In the genomic region with DNA sequence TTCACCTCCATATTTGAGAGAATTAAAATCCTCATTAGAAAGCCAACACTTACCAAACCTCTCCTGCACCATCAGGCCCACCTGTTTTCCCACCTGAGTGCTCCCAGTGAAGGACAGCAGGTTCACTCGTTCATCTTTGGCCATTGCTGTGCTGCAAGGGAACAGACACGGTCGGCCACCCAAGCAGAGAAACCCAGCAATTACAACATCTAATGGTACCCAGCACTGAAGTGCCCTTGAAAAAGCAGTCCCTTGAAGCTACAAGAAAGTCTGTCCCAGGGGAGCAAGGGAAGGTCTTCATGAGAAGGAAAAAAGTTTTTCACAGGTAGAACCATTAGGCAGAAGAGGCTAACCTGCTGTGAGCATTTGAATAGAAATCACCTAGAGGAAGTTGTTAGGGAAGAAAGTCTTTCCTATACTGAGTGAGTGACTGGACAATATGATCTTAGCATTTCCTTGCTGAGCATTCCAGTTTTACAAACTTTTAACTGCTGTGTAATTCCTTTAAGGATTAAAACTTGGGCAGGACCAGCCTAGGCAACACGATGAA, we compare ENCODE assay signal across 14 cellular contexts. TPM values are rescaled to one million over a fixed set of nuclear protein-coding genes. Genes with fewer than 3 reads are reported as not detected.
A peak's percentile ranks its signal among the peaks of the same experiment; 100 is the strongest.
DNase-seq lines count a peak whose midpoint lies in the region; ATAC-seq and TF ChIP-seq lines count a peak whose summit lies in the region.
"Had no signal": no experiment of that assay in that cellular context is flagged by ENCODE, and none has a peak within 500 bp of the region (broad histone marks: within the 10 kb centered on the region; RNA-seq: fewer than 3 reads in every experiment).

No MANE protein-coding gene starts in this region.

- POLR2A ChIA-PET in WTC11 (lab: Charles Lee) = no interaction called here

- peaks cover 0 to 7% of the 10 kb centered on the region in 2 donors for H3K36me3 ChIP-seq in thyroid gland
- peaks cover 22 to 67% of the 10 kb centered on the region in 2 experiments for H3K36me3 ChIP-seq in mesenchymal stem cell (ENCODE audit: control insufficient read depth in 1 of 2, insufficient read depth in 2 of 2, low read depth in 1 of 2, low read length in 2 of 2)

- H4K8ac ChIP-seq in mesenchymal stem cell (ENCODE audit: low read length) = no peak overlapping the region

- H3K27me3 Mint-ChIP-seq in WTC11 (ENCODE audit: low read depth) = no peaks in the 10 kb centered on the region

- no peak overlapping the region for H2BK5ac ChIP-seq in mesenchymal stem cell (ENCODE audit: low read depth, low read length, poor library complexity, severe bottlenecking)

- CTCF ChIA-PET in WTC11 (lab: Charles Lee) = interaction anchor here (0.6 kb wide), 1 partner anchor 27 kb away, joined by 4 read pairs; the partner anchor contains the start of gene ALDH7A1

- H3K4ac ChIP-seq in mesenchymal stem cell (ENCODE audit: low read depth in 1 of 2, low read length in 2 of 2) = no peak overlapping the region

- 30 to 51% methylated on average over 4 of the region's 4 CpGs for WGBS in thyroid gland, 2 donors
- WGBS in mesenchymal stem cell = 100% methylated on average over 3 of the region's 4 CpGs

- no peak overlapping the region for H2AK5ac ChIP-seq in mesenchymal stem cell (ENCODE audit: low read length, severe bottlenecking)

- no peaks in the 10 kb centered on the region for H3K27me3 ChIP-seq in thyroid gland
- no peaks in the 10 kb centered on the region for H3K27me3 ChIP-seq in mesenchymal stem cell (ENCODE audit: control insufficient read depth in 1 of 2, insufficient read depth in 1 of 2, low read length in 2 of 2)
- H3K27me3 ChIP-seq: BLaER1 had no signal

- no peak overlapping the region for H2BK120ac ChIP-seq in mesenchymal stem cell (ENCODE audit: low read depth, low read length)

- H3K9ac ChIP-seq in mesenchymal stem cell (ENCODE audit: low read length) = no peak overlapping the region
- H3K9ac ChIP-seq: BLaER1 had no signal

- H3K9me3 Mint-ChIP-seq in WTC11 = no peaks in the 10 kb centered on the region
- H3K9me3 Mint-ChIP-seq: CD8-positive, alpha-beta T cell; HFFc6 had no signal

- H3K14ac ChIP-seq in mesenchymal stem cell (ENCODE audit: low read length in 2 of 2) = no peak overlapping the region

- H3K4me1 ChIP-seq in thyroid gland (peaks cover 9 to 13% of the 10 kb centered on the region in 2 donors), mesenchymal stem cell (ENCODE audit: control insufficient read depth, insufficient read depth, low read depth, low read length) (no peaks in the 10 kb centered on the region)
- H3K4me1 ChIP-seq: BLaER1 had no signal

- no peaks in the 10 kb centered on the region for H3K9me3 ChIP-seq in thyroid gland
- no peaks in the 10 kb centered on the region for H3K9me3 ChIP-seq in mesenchymal stem cell (ENCODE audit: control insufficient read depth, low read length)
- H3K9me3 ChIP-seq: BLaER1 had no signal

- H2AFZ ChIP-seq in mesenchymal stem cell (ENCODE audit: low read depth, low read length) = no peak overlapping the region

- H2BK15ac ChIP-seq in mesenchymal stem cell (ENCODE audit: low read depth, poor library complexity, severe bottlenecking) = no peak overlapping the region

- H3K27ac Mint-ChIP-seq in WTC11 = peak overlapping the region; percentile 96
- H3K27ac Mint-ChIP-seq: CD8-positive, alpha-beta T cell; HFFc6 had no signal

- intact Hi-C loops in thyroid gland (cut with DNase I) = no loop called here

- no peak overlapping the region for H3K23ac ChIP-seq in mesenchymal stem cell (ENCODE audit: low read length in 2 of 2)

- H3K79me1 ChIP-seq in mesenchymal stem cell (replicated peaks; ENCODE audit: low read length, poor library complexity, severe bottlenecking) = peaks cover 2% of the 10 kb centered on the region

- no peak overlapping the region for H3K4me2 ChIP-seq in mesenchymal stem cell (ENCODE audit: low read length, poor library complexity, severe bottlenecking)
- H3K4me2 ChIP-seq: BLaER1 had no signal

- no peak overlapping the region for H3K4me3 ChIP-seq in thyroid gland (replicated peaks in 1 of 3)
- no peak overlapping the region for H3K4me3 ChIP-seq in mesenchymal stem cell (ENCODE audit: insufficient read depth in 1 of 2, low read depth in 1 of 2, low read length in 2 of 2)
- H3K4me3 ChIP-seq: BLaER1 had no signal

- TF ChIP-seq POLR2A in thyroid gland (IDR thresholded peaks at IDR 0.05) = no peak

- no peak overlapping the region for H4K91ac ChIP-seq in mesenchymal stem cell (ENCODE audit: low read length)

- peaks cover 42% of the 10 kb centered on the region for H3K4me1 Mint-ChIP-seq in WTC11

- peaks cover 61% of the 10 kb centered on the region for H3K36me3 Mint-ChIP-seq in WTC11
- H3K36me3 Mint-ChIP-seq: CD8-positive, alpha-beta T cell had no signal

- no peak overlapping the region for H2BK12ac ChIP-seq in mesenchymal stem cell (ENCODE audit: low read length in 2 of 2)

- peak; percentile 84 for ATAC-seq in WTC11
- no peak for ATAC-seq in HG02678 (IDR thresholded peaks at IDR 0.05; ENCODE audit: unreplicated experiment)
- ATAC-seq: CD8-positive, alpha-beta T cell; HCT116 had no signal

- TF ChIP-seq CTCF in WTC11 (IDR thresholded peaks at IDR 0.05) (no peak), thyroid gland (IDR thresholded peaks at IDR 0.05) (no peak)

- no peak overlapping the region for H3K18ac ChIP-seq in mesenchymal stem cell (ENCODE audit: low read depth in 1 of 2, low read length in 2 of 2)

- DNase-seq in activated CD8-positive, alpha-beta memory T cell treated with anti-CD3 and anti-CD28 coated beads, Interleukin-2, amount 50 U/mL, for 48 hours = peak; percentile 8
- DNase-seq in activated CD8-positive, alpha-beta memory T cell treated with anti-CD3 and anti-CD28 coated beads, Interleukin-2, amount 50 U/mL, for 4 hours = no peak
- DNase-seq in WTC11 (ENCODE audit: low spot score) (no peak), kidney tubule cell (ENCODE audit: low spot score) (peak; percentile 10), thyroid gland (peak; percentile 88 to 89), mesenchymal stem cell (no peak), kidney glomerular epithelial cell (lab: John Stamatoyannopoulos, UW) (no peak)
- DNase-seq: 8988T; Calu3; CD8-positive, alpha-beta T cell; HFFc6 had no signal

- H3K27ac ChIP-seq in thyroid gland (peak overlapping the region in 2 of 3 donors; percentile 70 to 79), mesenchymal stem cell (ENCODE audit: low read length, poor library complexity, severe bottlenecking) (no peak overlapping the region)
- H3K27ac ChIP-seq: BLaER1 had no signal

- peak overlapping the region; percentile 5 for H3K4me3 Mint-ChIP-seq in WTC11
- H3K4me3 Mint-ChIP-seq: CD8-positive, alpha-beta T cell; HFFc6 had no signal

TF ChIP-seq in WTC11, 78 proteins besides CTCF, POLR2A, EP300 and RAD21 (continues in another document):
- TF ChIP-seq NFATC4 (CRISPR knock-in tag; IDR thresholded peaks at IDR 0.05) = no peak
- no peak for TF ChIP-seq FOXJ3 (CRISPR knock-in tag; IDR thresholded peaks at IDR 0.05; ENCODE audit: borderline replicate concordance)
- TF ChIP-seq TCF7 (CRISPR knock-in tag; IDR thresholded peaks at IDR 0.05; ENCODE audit: low read depth) = no peak
- no peak for TF ChIP-seq NR3C1 (CRISPR knock-in tag; conservative IDR thresholded peaks at IDR 0.05; ENCODE audit: low read depth)
- no peak for TF ChIP-seq MXD4 (CRISPR knock-in tag; IDR thresholded peaks at IDR 0.05; ENCODE audit: borderline replicate concordance)
- TF ChIP-seq TEAD1 (CRISPR knock-in tag; IDR thresholded peaks at IDR 0.05) = no peak
- TF ChIP-seq ATF2 (CRISPR knock-in tag; IDR thresholded peaks at IDR 0.05; ENCODE audit: borderline replicate concordance, low read depth) = no peak
- TF ChIP-seq, protein P1, sequence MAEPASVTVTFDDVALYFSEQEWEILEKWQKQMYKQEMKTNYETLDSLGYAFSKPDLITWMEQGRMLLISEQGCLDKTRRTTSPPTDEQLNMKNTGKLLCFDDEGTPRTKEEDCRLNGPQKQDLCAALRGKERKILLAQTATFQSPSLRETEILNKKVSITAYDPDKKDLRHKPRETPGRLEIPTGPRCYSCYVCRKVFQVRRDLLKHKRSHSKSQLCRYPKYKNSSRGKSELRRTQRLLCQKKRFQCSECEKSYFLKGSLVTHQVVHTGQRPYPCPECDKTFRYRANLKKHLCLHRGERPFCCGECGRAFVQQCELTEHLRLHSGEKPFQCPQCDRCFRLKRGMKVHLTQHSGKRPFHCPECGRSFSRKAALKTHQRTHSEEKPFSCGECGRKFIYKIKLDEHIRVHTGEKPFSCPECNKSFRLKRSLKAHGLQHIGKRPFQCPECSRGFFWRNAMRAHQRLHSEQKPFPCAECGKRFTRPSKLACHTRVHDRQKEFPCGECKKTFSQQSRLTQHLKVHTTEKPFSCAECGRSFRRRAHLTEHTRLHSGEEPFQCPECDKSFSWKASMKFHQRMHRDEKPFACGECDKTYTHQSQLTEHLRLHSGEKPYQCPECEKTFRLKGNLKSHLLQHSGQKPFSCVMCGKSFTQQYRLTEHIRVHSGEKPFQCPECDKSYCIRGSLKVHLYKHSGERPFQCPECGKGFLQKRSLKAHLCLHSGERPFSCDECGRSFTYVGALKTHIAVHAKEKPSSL (CRISPR knock-in tag; conservative IDR thresholded peaks at IDR 0.05) = no peak
- no peak for TF ChIP-seq JUN (CRISPR knock-in tag; IDR thresholded peaks at IDR 0.05)
- TF ChIP-seq, protein P2, sequence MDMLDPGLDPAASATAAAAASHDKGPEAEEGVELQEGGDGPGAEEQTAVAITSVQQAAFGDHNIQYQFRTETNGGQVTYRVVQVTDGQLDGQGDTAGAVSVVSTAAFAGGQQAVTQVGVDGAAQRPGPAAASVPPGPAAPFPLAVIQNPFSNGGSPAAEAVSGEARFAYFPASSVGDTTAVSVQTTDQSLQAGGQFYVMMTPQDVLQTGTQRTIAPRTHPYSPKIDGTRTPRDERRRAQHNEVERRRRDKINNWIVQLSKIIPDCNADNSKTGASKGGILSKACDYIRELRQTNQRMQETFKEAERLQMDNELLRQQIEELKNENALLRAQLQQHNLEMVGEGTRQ (CRISPR knock-in tag; IDR thresholded peaks at IDR 0.05) = no peak

RNA-seq across cellular contexts. Expression of gene ALDH7A1, which starts 26.7 kb away (rescaled TPM):
- total RNA-seq in WTC11 (2021) (176 to 178 TPM (median 177 TPM) in 3 replicates), thyroid gland (10 to 100 TPM; 25.3 to 57.3 (median 41.5) TPM)
- 60.3 TPM for polyA plus RNA-seq in mesenchymal stem cell (2013, experiment 1 of 2)
- polyA plus RNA-seq in mesenchymal stem cell (2013, experiment 2 of 2) = 67.7 TPM

RNA-seq across cellular contexts. Expression of gene PHAX, which starts 32.5 kb away (rescaled TPM):
- total RNA-seq in WTC11 (2021) = 45.6 to 58.2 TPM (median 46.8 TPM) in 3 replicates
- 10 to 100 TPM; 35.2 to 42.9 (median 40.0) TPM for total RNA-seq in thyroid gland
- polyA plus RNA-seq in mesenchymal stem cell (2013, experiment 1 of 2) = 34.7 TPM
- polyA plus RNA-seq in mesenchymal stem cell (2013, experiment 2 of 2) = 37.0 TPM

Comparison
In these comparisons a context has a peak if more than half of its experiments do, and no peak if none do; other contexts are left out.
1. DNase-seq: peak in activated CD8-positive, alpha-beta memory T cell treated with anti-CD3 and anti-CD28 coated beads, Interleukin-2, amount 50 U/mL, for 48 hours (single experiment), kidney tubule cell (single experiment) and thyroid gland (2 of 2); none in activated CD8-positive, alpha-beta memory T cell treated with anti-CD3 and anti-CD28 coated beads, Interleukin-2, amount 50 U/mL, for 4 hours (single experiment), WTC11 (single experiment), mesenchymal stem cell (single experiment) and kidney glomerular epithelial cell (single experiment).